1 cellular context compared by ENCODE assay signal in the genomic region with DNA sequence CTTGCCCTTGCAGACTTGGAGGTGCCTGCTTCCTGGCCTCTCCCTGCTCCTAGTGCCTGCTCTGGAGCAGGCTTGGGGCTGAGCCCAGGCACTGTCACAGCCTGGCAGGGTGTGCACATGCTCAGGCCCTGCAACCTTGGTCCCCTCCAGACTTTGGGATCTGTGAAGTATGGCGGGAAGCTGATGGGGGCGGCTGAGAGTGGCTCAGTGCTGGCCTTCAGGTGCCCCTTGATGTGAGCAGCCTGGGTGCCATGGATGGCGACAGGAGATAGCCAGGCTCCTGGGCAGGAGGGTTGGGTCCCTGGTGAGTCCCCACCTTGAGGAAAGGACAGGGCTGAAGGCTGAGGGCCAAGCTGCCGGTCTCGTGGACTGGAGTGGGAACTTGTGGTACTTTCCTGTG.
TF ChIP-seq lines count a peak whose summit lies in the region.

No MANE protein-coding gene starts in this region.

TF ChIP-seq in H1, 55 proteins besides CTCF, POLR2A, EP300 and RAD21:
- TF ChIP-seq EGR1 (IDR thresholded peaks at IDR 0.05; ENCODE audit: borderline replicate concordance, low read depth, low read length) (no peak), TAF7 (optimal IDR thresholded peaks at IDR 0.05; ENCODE audit: borderline replicate concordance, low read depth, low read length) (no peak), CBX8 (IDR thresholded peaks at IDR 0.05; ENCODE audit: borderline replicate concordance, low read depth, low read length) (no peak), RNF2 (IDR thresholded peaks at IDR 0.05; ENCODE audit: borderline replicate concordance, low read depth, low read length, missing control alignments, poor library complexity, severe bottlenecking) (no peak), EZH2 (IDR thresholded peaks at IDR 0.05; ENCODE audit: low read depth, low read length, severe bottlenecking) (no peak), KDM4A (IDR thresholded peaks at IDR 0.05; ENCODE audit: low read depth, low read length, severe bottlenecking) (no peak), USF2 (IDR thresholded peaks at IDR 0.05; ENCODE audit: low read length) (no peak), CEBPB (IDR thresholded peaks at IDR 0.05; ENCODE audit: low read depth, low read length) (no peak), RFX5 (IDR thresholded peaks at IDR 0.05; ENCODE audit: borderline replicate concordance, low read depth, low read length) (no peak), GABPA (IDR thresholded peaks at IDR 0.05; ENCODE audit: borderline replicate concordance, insufficient read depth, low read length) (no peak), ZNF274 (IDR thresholded peaks at IDR 0.05; ENCODE audit: borderline replicate concordance, extremely low read depth, low read length) (no peak), ATF2 (IDR thresholded peaks at IDR 0.05; ENCODE audit: low read length) (no peak), POU5F1 (IDR thresholded peaks at IDR 0.05; ENCODE audit: low read depth, low read length) (no peak), SAP30 (IDR thresholded peaks at IDR 0.05; ENCODE audit: insufficient read depth, insufficient replicate concordance, low read length) (no peak)
